18 cellular contexts compared by ENCODE assay signal in the genomic region with DNA sequence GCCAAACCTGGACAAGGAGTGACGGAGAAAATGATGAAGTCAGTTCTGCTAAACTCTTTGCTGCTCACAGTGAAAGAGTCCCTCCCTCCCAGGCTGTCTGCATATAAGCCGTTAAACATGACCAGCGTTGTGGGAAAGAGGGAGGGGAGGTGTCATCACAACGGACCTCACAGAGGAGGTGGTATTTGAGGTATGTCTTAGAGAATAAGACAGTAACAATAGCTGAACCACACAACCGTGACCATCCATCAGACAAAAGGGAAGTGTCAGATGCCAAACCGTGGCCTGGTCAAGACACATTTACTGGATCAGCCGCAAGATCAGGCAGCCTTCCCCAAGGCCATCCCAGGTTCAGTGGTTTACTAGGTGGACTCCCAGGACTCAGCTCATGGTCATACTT. TPM values are rescaled to one million over a fixed set of nuclear protein-coding genes. Genes with fewer than 3 reads are reported as not detected.
DNase-seq lines count a peak whose midpoint lies in the region; ATAC-seq and TF ChIP-seq lines count a peak whose summit lies in the region.
"Had no signal": no experiment of that assay in that cellular context is flagged by ENCODE, and none has a peak within 500 bp of the region (broad histone marks: within the 10 kb centered on the region; RNA-seq: fewer than 3 reads in every experiment).

No MANE protein-coding gene starts in this region.

- H3K4me1 Mint-ChIP-seq in central memory CD8-positive, alpha-beta T cell = peaks cover 68% of the 10 kb centered on the region

- no peak for ATAC-seq in central memory CD8-positive, alpha-beta T cell (replicated peaks; ENCODE audit: extremely low read depth, poor library complexity, severe bottlenecking)
- ATAC-seq in HG03571 (IDR thresholded peaks at IDR 0.05; ENCODE audit: unreplicated experiment) (no peak), PC-3 (no peak)
- ATAC-seq: activated T-helper 17 cell treated with anti-CD3 and anti-CD28 coated beads, Interleukin-2, amount 50 U/mL, for 72 hours; body of pancreas; gastroesophageal sphincter had no signal

- H3K79me2 ChIP-seq in PC-3 (ENCODE audit: low read length) = no peaks in the 10 kb centered on the region

- WGBS in neuronal stem cell (ENCODE audit: extremely low coverage in 2 of 2, insufficient read length in 2 of 2, insufficient replicate concordance in 1 of 2), 2 donors = no CpG with 5 or more reads among the region's 7 CpGs

- H3K79me1 ChIP-seq in neuronal stem cell (ENCODE audit: low read depth, low read length) = no peaks in the 10 kb centered on the region

- no peak overlapping the region for H2BK5ac ChIP-seq in neuronal stem cell (ENCODE audit: low read length)

- H3K9me2 ChIP-seq in PC-3 (replicated peaks; ENCODE audit: low read length) = no peaks in the 10 kb centered on the region

- H3F3A ChIP-seq in PC-3 (ENCODE audit: low read length, unreplicated experiment) = no peaks in the 10 kb centered on the region

- H2BK12ac ChIP-seq in neuronal stem cell (ENCODE audit: low read length) = no peak overlapping the region

- H3K4me3 Mint-ChIP-seq in central memory CD8-positive, alpha-beta T cell = no peak overlapping the region
- H3K4me3 Mint-ChIP-seq: activated T-helper 17 cell treated with anti-CD3 and anti-CD28 coated beads, Interleukin-2, amount 50 U/mL, for 72 hours; HFFc6 had no signal

- POLR2A ChIA-PET in PC-3 (lab: Charles Lee; ENCODE audit: unreplicated experiment) = no interaction called here

- H3K4me2 ChIP-seq in neuronal stem cell (ENCODE audit: insufficient read depth, low read length, poor library complexity, severe bottlenecking) (no peak overlapping the region), PC-3 (ENCODE audit: low read length) (no peak overlapping the region)

- H3K9me3 ChIP-seq in NT2/D1 (ENCODE audit: insufficient read depth, low read length) = peaks cover 4% of the 10 kb centered on the region; the same call in 1 of the 2 replicates
- H3K9me3 ChIP-seq in neuronal stem cell (replicated peaks in 1 of 2; ENCODE audit: control insufficient read depth in 2 of 2, insufficient read depth in 1 of 2, low read depth in 1 of 2, low read length in 2 of 2) = no peaks in the 10 kb centered on the region
- H3K9me3 ChIP-seq in PC-3 (ENCODE audit: low read length) = no peaks in the 10 kb centered on the region
- H3K9me3 ChIP-seq: body of pancreas, gastroesophageal sphincter, transverse colon had no signal

- H4K20me1 ChIP-seq in PC-3 (ENCODE audit: low read length) = no peaks in the 10 kb centered on the region

- DNase-seq in GDM1 (lab: John Stamatoyannopoulos, UW) (peak; percentile 34), NT2/D1 (ENCODE audit: low read depth, low spot score) (peak; percentile 54), neuronal stem cell (ENCODE audit: low spot score) (no peak), NCI-H1694 (lab: John Stamatoyannopoulos, UW) (no peak), HuH-7.5 (ENCODE audit: low spot score) (no peak), PC-3 (no peak)
- no peak for DNase-seq in central memory CD8-positive, alpha-beta T cell (ENCODE audit: low spot score in 2 of 2)
- DNase-seq: activated CD4-positive, alpha-beta T cell treated with anti-CD3 and anti-CD28 coated beads, Interleukin-2, amount 50 U/mL, for 1 hour; body of pancreas; DMS79 treated with DMSO at 0.1 percent for 48 hours; HFFc6; NCI-H1092; NCI-H446; T-helper 2 cell; transverse colon had no signal

- H3K23ac ChIP-seq in neuronal stem cell (ENCODE audit: low read depth, low read length, poor library complexity) = no peak overlapping the region

- no peak overlapping the region for H4K91ac ChIP-seq in neuronal stem cell (ENCODE audit: low read depth, low read length, poor library complexity)

- no peak overlapping the region for H3K18ac ChIP-seq in neuronal stem cell (ENCODE audit: low read length)

- H3K27me3 ChIP-seq in NT2/D1 (ENCODE audit: insufficient read depth, insufficient read length) (no peaks in the 10 kb centered on the region), neuronal stem cell (ENCODE audit: control insufficient read depth in 3 of 3, insufficient read depth in 3 of 3, low read depth in 1 of 3, low read length in 3 of 3) (peaks cover 0 to 17% (median 0%) of the 10 kb centered on the region in 3 experiments), PC-3 (ENCODE audit: low read length) (no peaks in the 10 kb centered on the region)

- intact Hi-C loops in PC-3 (cut with micrococcal nuclease) = no loop called here

- peaks cover 11% of the 10 kb centered on the region for H3K36me3 Mint-ChIP-seq in central memory CD8-positive, alpha-beta T cell (ENCODE audit: insufficient read depth)

- CTCF ChIA-PET in PC-3 (lab: Charles Lee) = no interaction called here

- H3K27me3 Mint-ChIP-seq in central memory CD8-positive, alpha-beta T cell = no peaks in the 10 kb centered on the region
- H3K27me3 Mint-ChIP-seq: activated T-helper 17 cell treated with anti-CD3 and anti-CD28 coated beads, Interleukin-2, amount 50 U/mL, for 72 hours had no signal

- H3K9ac ChIP-seq in NT2/D1 (ENCODE audit: insufficient read length, low read depth) (no peak overlapping the region), neuronal stem cell (ENCODE audit: low read depth, low read length, poor library complexity) (no peak overlapping the region), PC-3 (ENCODE audit: low read length) (no peak overlapping the region)

- H3K36me3 ChIP-seq in NT2/D1 (ENCODE audit: insufficient read depth, insufficient read length, low read length) (no peaks in the 10 kb centered on the region), neuronal stem cell (replicated peaks in 1 of 2; ENCODE audit: control insufficient read depth in 2 of 2, insufficient read depth in 2 of 2, low read length in 2 of 2) (no peaks in the 10 kb centered on the region), PC-3 (ENCODE audit: low read depth, low read length) (no peaks in the 10 kb centered on the region)
- H3K36me3 ChIP-seq: gastroesophageal sphincter, transverse colon had no signal

- H3K4me3 ChIP-seq in NT2/D1 (ENCODE audit: insufficient read length, low read depth) = no peak overlapping the region
- H3K4me3 ChIP-seq in neuronal stem cell (ENCODE audit: low read length in 2 of 2) = no peak overlapping the region
- H3K4me3 ChIP-seq in PC-3 (ENCODE audit: low read length) = no peak overlapping the region
- H3K4me3 ChIP-seq: body of pancreas, gastroesophageal sphincter, transverse colon had no signal

- TF ChIP-seq CTCF in PC-3 (conservative IDR thresholded peaks at IDR 0.05; ENCODE audit: low read depth, low read length) = no peak

- BruUV-seq in PC-3 (replicated peaks; lab: Mats Ljungman, UMichigan) = no TSS peak

- no peak overlapping the region for H4K8ac ChIP-seq in neuronal stem cell (ENCODE audit: low read depth, low read length)

- peaks cover 19% of the 10 kb centered on the region for H3K4me1 ChIP-seq in NT2/D1 (ENCODE audit: insufficient read depth, insufficient read length)
- H3K4me1 ChIP-seq in neuronal stem cell (ENCODE audit: control insufficient read depth in 2 of 2, insufficient read depth in 1 of 2, low read depth in 1 of 2, low read length in 2 of 2) = peaks cover 6 to 8% of the 10 kb centered on the region in 2 donors
- H3K4me1 ChIP-seq in PC-3 (ENCODE audit: insufficient read depth, low read length) = peaks cover 10% of the 10 kb centered on the region
- H3K4me1 ChIP-seq: body of pancreas, gastroesophageal sphincter, transverse colon had no signal

- peak overlapping the region; percentile 44 for H3K27ac Mint-ChIP-seq in central memory CD8-positive, alpha-beta T cell (ENCODE audit: low read depth)
- H3K27ac Mint-ChIP-seq: HFFc6 had no signal

- no peaks in the 10 kb centered on the region for H3K9me3 Mint-ChIP-seq in central memory CD8-positive, alpha-beta T cell
- H3K9me3 Mint-ChIP-seq: activated T-helper 17 cell treated with anti-CD3 and anti-CD28 coated beads, Interleukin-2, amount 50 U/mL, for 72 hours; HFFc6 had no signal

- peak overlapping the region; percentile 15 for H2AFZ ChIP-seq in neuronal stem cell (ENCODE audit: low read length)
- H2AFZ ChIP-seq in PC-3 (ENCODE audit: low read length) = no peak overlapping the region

- no peak overlapping the region for H2AK5ac ChIP-seq in neuronal stem cell (ENCODE audit: low read depth, low read length)

- no peak overlapping the region for H3K14ac ChIP-seq in neuronal stem cell (ENCODE audit: low read length)

- H2BK120ac ChIP-seq in neuronal stem cell (ENCODE audit: low read depth, low read length) = no peak overlapping the region

- H2BK15ac ChIP-seq in neuronal stem cell (ENCODE audit: low read length) = no peak overlapping the region

- H3K27ac ChIP-seq in neuronal stem cell (replicated peaks; ENCODE audit: low read length) (no peak overlapping the region), PC-3 (ENCODE audit: low read length) (no peak overlapping the region)
- H3K27ac ChIP-seq: body of pancreas, gastroesophageal sphincter, transverse colon had no signal

- no peak overlapping the region for H3K4ac ChIP-seq in neuronal stem cell (ENCODE audit: low read length)

RNA-seq across cellular contexts. Expression of gene CYTH4, which starts 2.8 kb away (rescaled TPM):
- polyA plus RNA-seq in neuronal stem cell (2013, experiment 1 of 2) = not detected
- polyA plus RNA-seq in neuronal stem cell (2013, experiment 2 of 2) = not detected
- total RNA-seq in PC-3 (2014; rRNA removed) = 1.9 and 4.6 TPM in 2 replicates

RNA-seq across cellular contexts. Expression of gene RAC2, which starts 35.4 kb away (rescaled TPM):
- polyA plus RNA-seq in neuronal stem cell (2013, experiment 1 of 2) = 1.2 TPM
- polyA plus RNA-seq in neuronal stem cell (2013, experiment 2 of 2) = 1.1 TPM
- total RNA-seq in PC-3 (2014; rRNA removed) = 50.5 and 54.5 TPM in 2 replicates

Comparison
In these comparisons a context has a peak if more than half of its experiments do, and no peak if none do; other contexts are left out.
1. DNase-seq: peak in GDM1 (single experiment) and NT2/D1 (single experiment); none in central memory CD8-positive, alpha-beta T cell (0 of 2), neuronal stem cell (single experiment), NCI-H1694 (single experiment), HuH-7.5 (single experiment) and PC-3 (single experiment).